In the genomic region with DNA sequence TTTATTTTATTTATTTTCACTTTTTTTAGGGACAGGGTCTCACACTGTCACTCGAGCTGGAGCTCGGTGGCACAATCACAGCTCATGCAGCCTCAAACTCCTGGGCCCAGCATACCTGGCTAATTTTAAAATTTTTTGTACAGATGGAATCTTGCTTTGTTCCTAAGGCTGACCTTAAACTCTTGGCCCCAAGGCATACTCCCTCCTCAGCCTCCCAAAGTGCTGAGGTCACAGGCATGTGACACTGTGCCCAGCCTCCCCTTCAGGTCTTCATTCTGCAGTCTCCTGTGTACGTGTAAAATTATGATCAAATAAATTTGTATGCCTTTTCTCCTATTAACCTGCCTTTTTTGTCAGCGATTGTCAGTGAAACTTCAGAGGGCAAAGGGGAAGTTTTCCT, we compare ENCODE assay signal across 2 cellular contexts.
TF ChIP-seq lines count a peak whose summit lies in the region.

No MANE protein-coding gene starts in this region.

TF ChIP-seq in GM12891, 5 proteins besides CTCF, POLR2A, EP300 and RAD21:
- TF ChIP-seq PAX5 (IDR thresholded peaks at IDR 0.05; ENCODE audit: insufficient read depth, low read length, severe bottlenecking) (no peak), POLR2AphosphoS5 (IDR thresholded peaks at IDR 0.05; ENCODE audit: low read depth, low read length) (no peak), POU2F2 (IDR thresholded peaks at IDR 0.05; ENCODE audit: low read depth, low read length) (no peak), TAF1 (IDR thresholded peaks at IDR 0.05; ENCODE audit: low read depth, low read length) (no peak), SPI1 (IDR thresholded peaks at IDR 0.05; ENCODE audit: low read depth, low read length) (no peak)

TF ChIP-seq in GM12878, 131 proteins besides CTCF, POLR2A, EP300 and RAD21:
- TF ChIP-seq CREB1 (IDR thresholded peaks at IDR 0.05; ENCODE audit: low read depth), result no peak
- TF ChIP-seq RAD51 (IDR thresholded peaks at IDR 0.05), result no peak
- TF ChIP-seq TCF12 (IDR thresholded peaks at IDR 0.05; ENCODE audit: low read depth, low read length), result no peak
- no peak for TF ChIP-seq SMARCA5 (IDR thresholded peaks at IDR 0.05)
- TF ChIP-seq MEF2B (IDR thresholded peaks at IDR 0.05; ENCODE audit: partially characterized antibody, poor library complexity, severe bottlenecking), result no peak
- TF ChIP-seq, protein P1, sequence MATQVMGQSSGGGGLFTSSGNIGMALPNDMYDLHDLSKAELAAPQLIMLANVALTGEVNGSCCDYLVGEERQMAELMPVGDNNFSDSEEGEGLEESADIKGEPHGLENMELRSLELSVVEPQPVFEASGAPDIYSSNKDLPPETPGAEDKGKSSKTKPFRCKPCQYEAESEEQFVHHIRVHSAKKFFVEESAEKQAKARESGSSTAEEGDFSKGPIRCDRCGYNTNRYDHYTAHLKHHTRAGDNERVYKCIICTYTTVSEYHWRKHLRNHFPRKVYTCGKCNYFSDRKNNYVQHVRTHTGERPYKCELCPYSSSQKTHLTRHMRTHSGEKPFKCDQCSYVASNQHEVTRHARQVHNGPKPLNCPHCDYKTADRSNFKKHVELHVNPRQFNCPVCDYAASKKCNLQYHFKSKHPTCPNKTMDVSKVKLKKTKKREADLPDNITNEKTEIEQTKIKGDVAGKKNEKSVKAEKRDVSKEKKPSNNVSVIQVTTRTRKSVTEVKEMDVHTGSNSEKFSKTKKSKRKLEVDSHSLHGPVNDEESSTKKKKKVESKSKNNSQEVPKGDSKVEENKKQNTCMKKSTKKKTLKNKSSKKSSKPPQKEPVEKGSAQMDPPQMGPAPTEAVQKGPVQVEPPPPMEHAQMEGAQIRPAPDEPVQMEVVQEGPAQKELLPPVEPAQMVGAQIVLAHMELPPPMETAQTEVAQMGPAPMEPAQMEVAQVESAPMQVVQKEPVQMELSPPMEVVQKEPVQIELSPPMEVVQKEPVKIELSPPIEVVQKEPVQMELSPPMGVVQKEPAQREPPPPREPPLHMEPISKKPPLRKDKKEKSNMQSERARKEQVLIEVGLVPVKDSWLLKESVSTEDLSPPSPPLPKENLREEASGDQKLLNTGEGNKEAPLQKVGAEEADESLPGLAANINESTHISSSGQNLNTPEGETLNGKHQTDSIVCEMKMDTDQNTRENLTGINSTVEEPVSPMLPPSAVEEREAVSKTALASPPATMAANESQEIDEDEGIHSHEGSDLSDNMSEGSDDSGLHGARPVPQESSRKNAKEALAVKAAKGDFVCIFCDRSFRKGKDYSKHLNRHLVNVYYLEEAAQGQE (IDR thresholded peaks at IDR 0.05; ENCODE audit: low read depth, low read length), result no peak
